ENCODE assay signal across 7 cellular contexts in the genomic region with DNA sequence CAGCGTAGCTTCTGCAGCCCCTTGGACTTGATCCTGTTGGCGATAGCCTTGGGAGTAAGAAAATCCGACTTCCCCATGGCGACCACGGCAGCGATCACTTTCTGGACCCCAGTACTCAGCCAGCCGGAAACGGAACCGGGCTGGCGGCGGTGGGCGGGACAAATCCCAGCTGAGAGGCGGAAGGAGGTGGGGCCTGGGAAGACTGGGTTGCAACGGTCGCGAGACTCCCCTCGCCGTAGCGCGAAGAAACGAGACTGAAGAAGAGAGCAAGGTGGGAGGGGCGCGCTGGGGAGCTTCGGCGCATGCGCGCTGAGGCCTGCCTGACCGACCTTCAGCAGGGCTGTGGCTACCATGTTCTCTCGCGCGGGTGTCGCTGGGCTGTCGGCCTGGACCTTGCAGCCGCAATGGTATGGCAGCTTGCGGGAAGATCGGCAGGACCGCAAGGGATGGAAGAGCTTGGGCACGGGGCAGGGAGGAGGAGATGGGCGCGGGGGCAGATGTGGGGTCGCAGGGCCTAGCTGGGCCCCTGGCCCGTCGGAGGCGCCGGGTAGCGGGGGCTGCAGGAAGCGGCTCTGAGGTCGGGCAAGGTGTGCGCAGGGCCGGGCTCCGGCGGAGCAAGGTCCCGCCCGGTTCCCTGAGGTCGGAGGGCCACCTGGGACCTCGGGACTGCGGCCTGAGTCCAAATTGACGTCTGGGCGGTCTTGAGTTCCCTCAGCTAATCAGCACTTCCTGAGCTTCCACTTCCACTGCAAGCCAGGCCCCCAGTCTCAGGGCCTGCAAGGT. TPM values are rescaled to one million over a fixed set of nuclear protein-coding genes. Genes with fewer than 3 reads are reported as not detected.
DNase-seq lines count a peak whose midpoint lies in the region; ATAC-seq and TF ChIP-seq lines count a peak whose summit lies in the region.

A gene (plus strand): TSS at position 321 of the 783 bp plus-strand sequence. CDS start 31 bp downstream, at position 352.
A gene with protein sequence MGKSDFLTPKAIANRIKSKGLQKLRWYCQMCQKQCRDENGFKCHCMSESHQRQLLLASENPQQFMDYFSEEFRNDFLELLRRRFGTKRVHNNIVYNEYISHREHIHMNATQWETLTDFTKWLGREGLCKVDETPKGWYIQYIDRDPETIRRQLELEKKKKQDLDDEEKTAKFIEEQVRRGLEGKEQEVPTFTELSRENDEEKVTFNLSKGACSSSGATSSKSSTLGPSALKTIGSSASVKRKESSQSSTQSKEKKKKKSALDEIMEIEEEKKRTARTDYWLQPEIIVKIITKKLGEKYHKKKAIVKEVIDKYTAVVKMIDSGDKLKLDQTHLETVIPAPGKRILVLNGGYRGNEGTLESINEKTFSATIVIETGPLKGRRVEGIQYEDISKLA (minus strand): TSS at position 137 of the 783 bp plus-strand sequence. CDS start 60 bp downstream, at position 77.

- ATAC-seq in GM18502 (IDR thresholded peaks at IDR 0.05; ENCODE audit: poor library complexity, unreplicated experiment) (peak; percentile 93), HG02938 (IDR thresholded peaks at IDR 0.05; ENCODE audit: unreplicated experiment) (peak; percentile 92)

- no peaks in the 10 kb centered on the region for H3K27me3 ChIP-seq in ascending aorta

- peaks cover 0 to 22% of the 10 kb centered on the region in 2 donors for H3K4me1 ChIP-seq in ascending aorta

- DNase-seq in NCI-H187 (lab: John Stamatoyannopoulos, UW) (peak; percentile 74 to 78), ascending aorta (ENCODE audit: low spot score in 2 of 2) (peak; percentile 84 to 98), hepatic stellate cell (ENCODE audit: low spot score) (peak; percentile 98), renal cortical epithelial cell (ENCODE audit: low read depth) (peak; percentile 88)

- intact Hi-C loops in T-helper 2 cell treated with Interferon-gamma antibody and Interleukin-4, amounts not matched to agents 100 ng/mL and 5 ng/mL, for 36 hours (cut with micrococcal nuclease): loop anchor here (1.0 to 10.0 kb wide), 3 partner anchors 30 to 1701 kb away; a partner anchor contains a TSS
- intact Hi-C loops in ascending aorta (cut with DNase I): loop anchor here (1.0 kb wide), 1 partner anchor 30 kb away; a partner anchor contains a TSS

- peak within 1 kb of the TSS; percentile 75 to 80 for H3K27ac ChIP-seq in ascending aorta

- H3K4me3 ChIP-seq in ascending aorta: peak within 1 kb of the TSS; percentile 64 to 95

- no peaks in the 10 kb centered on the region for H3K36me3 ChIP-seq in ascending aorta

- no peak for TF ChIP-seq CTCF in ascending aorta (IDR thresholded peaks at IDR 0.05)

- H3K9me3 ChIP-seq in ascending aorta: no peaks in the 10 kb centered on the region

RNA-seq across cellular contexts. Expression of the first gene that starts in this region (rescaled TPM):
- 301 and 317 TPM in 2 replicates for total RNA-seq in T-helper 2 cell treated with Interferon-gamma antibody and Interleukin-4, amounts not matched to agents 100 ng/mL and 5 ng/mL, for 36 hours
- total RNA-seq in ascending aorta: 132 TPM
- 410 and 438 TPM in 2 replicates for total RNA-seq in renal cortical epithelial cell

RNA-seq across cellular contexts. Expression of the second gene that starts in this region (rescaled TPM):
- total RNA-seq in T-helper 2 cell treated with Interferon-gamma antibody and Interleukin-4, amounts not matched to agents 100 ng/mL and 5 ng/mL, for 36 hours: 12.5 and 15.3 TPM in 2 replicates
- total RNA-seq in ascending aorta (8.1 TPM), renal cortical epithelial cell (7.1 and 7.6 TPM in 2 replicates)

Comparison
In these comparisons a context has a peak if more than half of its experiments do, and no peak if none do; other contexts are left out.
1. Peak in every context shown above with its lines: DNase-seq, ATAC-seq, H3K4me3 ChIP-seq and H3K27ac ChIP-seq.